29 cellular contexts compared by ENCODE assay signal in genomic region chr22:26952004-26952403, GRCh38.
"Had no signal": no experiment of that assay in that cellular context is flagged by ENCODE, and none has a peak within 500 bp of the region (broad histone marks: within the 10 kb centered on the region; RNA-seq: fewer than 3 reads in every experiment).

No MANE protein-coding gene starts in this region.

- H3K9me3 ChIP-seq: left lung, lower lobe of right lung, neutrophil, right atrium auricular region, stomach, testis, thyroid gland, transverse colon, upper lobe of left lung, vagina had no signal

- H3K4me3 ChIP-seq: left lung, lower lobe of right lung, right atrium auricular region, skin epidermis, stomach, testis, thyroid gland, transverse colon, upper lobe of left lung, vagina had no signal

- H3K4me1 Mint-ChIP-seq: immature natural killer cell; stimulated activated naive B cell treated with anti-CD40 and anti-IgM and Interleukin-4, amounts not matched to agents 10 μg/mL and 1 μg/mL and 100 μg/mL, for 72 hours had no signal

- H3K4me1 ChIP-seq: left lung, lower lobe of right lung, parathyroid adenoma, right atrium auricular region, stomach, transverse colon had no signal

- H3K27me3 ChIP-seq: right atrium auricular region, testis, thyroid gland, vagina had no signal

- H3K27ac ChIP-seq: left lung, lower lobe of right lung, neutrophil, parathyroid adenoma, right atrium auricular region, skin epidermis, stomach, testis, thyroid gland, transverse colon, upper lobe of left lung, vagina had no signal

- H3K79me2 ChIP-seq: parathyroid adenoma had no signal

- H2AFZ ChIP-seq: parathyroid adenoma had no signal

- H3K36me3 ChIP-seq: left lung, lower lobe of right lung, neutrophil, right atrium auricular region, stomach, thyroid gland, transverse colon, upper lobe of left lung, vagina had no signal

- H3K36me3 Mint-ChIP-seq: immature natural killer cell; stimulated activated naive B cell treated with anti-CD40 and anti-IgM and Interleukin-4, amounts not matched to agents 10 μg/mL and 1 μg/mL and 100 μg/mL, for 72 hours had no signal

- H3K9ac ChIP-seq: parathyroid adenoma had no signal

- ATAC-seq: left colon; left lung; lower lobe of right lung; naive thymus-derived CD8-positive, alpha-beta T cell; sciatic nerve; stimulated activated naive B cell treated with anti-CD40 and anti-IgM and Interleukin-4, amounts not matched to agents 10 μg/mL and 1 μg/mL and 100 μg/mL, for 72 hours; stimulated activated naive CD8-positive, alpha-beta T cell treated with anti-CD3 and anti-CD28 coated beads, Interleukin-15, Interleukin-2, amounts not matched to agents 100 U/mL and 50 U/mL, for 24 hours had no signal

- H3K9me3 Mint-ChIP-seq: immature natural killer cell; naive thymus-derived CD8-positive, alpha-beta T cell; nephron; neural crest cell; stimulated activated naive B cell treated with anti-CD40 and anti-IgM and Interleukin-4, amounts not matched to agents 10 μg/mL and 1 μg/mL and 100 μg/mL, for 72 hours had no signal

- H3K4me3 Mint-ChIP-seq: immature natural killer cell; naive thymus-derived CD8-positive, alpha-beta T cell; nephron; neural crest cell; stimulated activated naive B cell treated with anti-CD40 and anti-IgM and Interleukin-4, amounts not matched to agents 10 μg/mL and 1 μg/mL and 100 μg/mL, for 72 hours had no signal

- H3K27ac Mint-ChIP-seq: naive thymus-derived CD8-positive, alpha-beta T cell; nephron; stimulated activated naive B cell treated with anti-CD40 and anti-IgM and Interleukin-4, amounts not matched to agents 10 μg/mL and 1 μg/mL and 100 μg/mL, for 72 hours had no signal

- DNase-seq: immature natural killer cell; kidney; left colon; left lung; lower lobe of right lung; mammary epithelial cell; mesenchymal stem cell; naive thymus-derived CD8-positive, alpha-beta T cell; occipital lobe; stimulated activated CD4-positive, alpha-beta T cell treated with anti-CD3 and anti-CD28 coated beads, Interleukin-12 subunit alpha, Interleukin-12 subunit beta, amount 100 ng/mL, for 4 hours; stimulated activated CD4-positive, alpha-beta T cell treated with anti-CD3 and anti-CD28 coated beads, Interleukin-15, amount 100 ng/mL, for 24 hours; stimulated activated CD4-positive, alpha-beta T cell treated with anti-CD3 and anti-CD28 coated beads, Interleukin-2, amount 100 ng/mL, for 24 hours; stimulated activated CD4-positive, alpha-beta T cell treated with anti-CD3 and anti-CD28 coated beads, Interleukin-4, amount 100 ng/mL, for 1 hour; stimulated activated naive B cell treated with anti-CD40 and anti-IgM and Interleukin-4, amounts not matched to agents 10 μg/mL and 1 μg/mL and 100 μg/mL, for 72 hours; stimulated activated naive CD8-positive, alpha-beta T cell treated with anti-CD3 and anti-CD28 coated beads, Interleukin-15, Interleukin-2, amounts not matched to agents 100 U/mL and 50 U/mL, for 24 hours; stomach; testis; transverse colon had no signal

- FAIRE-seq: islet of Langerhans, kidney had no signal
